Comparison of ENCODE assay signal across 9 cellular contexts in the genomic region with DNA sequence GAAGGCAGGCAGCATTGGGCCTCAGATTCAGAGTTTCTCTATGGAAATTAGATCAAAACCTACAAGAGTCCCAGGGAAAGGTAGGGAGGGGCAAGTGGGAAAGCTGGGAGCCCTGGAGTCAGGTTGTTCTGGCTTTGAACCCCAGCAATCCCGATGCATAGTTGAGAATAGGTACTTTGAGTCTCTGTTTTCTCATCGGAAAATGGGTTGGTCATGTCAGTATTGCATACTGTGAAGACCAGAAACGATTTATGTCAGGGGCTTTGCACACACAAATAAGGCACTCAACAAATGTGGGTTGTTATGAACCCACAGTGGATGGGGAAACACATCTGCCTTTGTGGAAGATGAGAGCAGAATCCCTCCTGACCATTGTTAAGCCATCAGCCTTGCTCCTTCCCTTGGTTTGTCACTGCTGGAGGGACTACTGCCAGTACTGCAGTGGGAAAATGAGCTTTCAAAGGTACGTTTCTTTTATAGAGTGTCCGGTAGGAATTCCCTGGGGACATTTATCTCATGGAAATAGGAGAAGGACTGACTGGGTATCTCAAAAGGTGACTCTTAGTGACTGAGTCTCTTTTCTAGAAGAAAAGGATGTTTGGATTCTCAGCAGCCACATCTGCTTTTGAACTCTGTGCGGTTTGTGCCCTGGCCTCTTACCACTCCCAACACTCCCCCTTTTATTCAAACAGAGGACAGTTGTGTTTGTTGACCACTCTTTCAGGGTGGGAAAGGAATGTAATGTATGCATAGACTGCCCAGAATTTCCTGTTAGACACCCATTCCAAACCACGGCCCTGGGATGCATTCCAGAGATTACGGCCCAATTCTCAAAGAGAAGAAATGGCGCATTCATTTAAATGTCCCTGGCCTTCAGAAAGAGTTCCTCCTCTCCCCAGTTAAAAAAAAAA. TPM values are rescaled to one million over a fixed set of nuclear protein-coding genes. Genes with fewer than 3 reads are reported as not detected.
DNase-seq lines count a peak whose midpoint lies in the region; ATAC-seq, FAIRE-seq and TF ChIP-seq lines count a peak whose summit lies in the region.
"Had no signal": no experiment of that assay in that cellular context is flagged by ENCODE, and none has a peak within 500 bp of the region (broad histone marks: within the 10 kb centered on the region; RNA-seq: fewer than 3 reads in every experiment).

No MANE protein-coding gene starts in this region.

- CTCF ChIA-PET in RWPE1 (lab: Yijun Ruan, JAX), result interaction anchor here (0.7 kb wide), 1 partner anchor 72 kb away, joined by 5 read pairs; no protein-coding TSS in a partner anchor

- peak; percentile 99 for DNase-seq in AG10803 (ENCODE audit: low read depth)
- DNase-seq in RWPE1 (ENCODE audit: low spot score), result peak; percentile 60
- peak; percentile 96 for DNase-seq in fibroblast of gingiva (ENCODE audit: low read depth)
- no peak for DNase-seq in neural crest cell (ENCODE audit: low read depth, low spot score)
- DNase-seq in GM12891 (ENCODE audit: insufficient read length, low spot score), result no peak
- DNase-seq in mesenteric fat pad (ENCODE audit: low spot score), result no peak
- DNase-seq in omental fat pad (ENCODE audit: low spot score), result no peak
- DNase-seq in T-helper 2 cell treated with Interferon-gamma antibody and Interleukin-4, amounts not matched to agents 5 μg/mL and 100 μg/mL, for 36 hours (ENCODE audit: low spot score), result no peak
- DNase-seq: occipital lobe had no signal

- H3K27ac Mint-ChIP-seq in neural crest cell (ENCODE audit: unreplicated experiment), result peak overlapping the region; percentile 73
- H3K27ac Mint-ChIP-seq in T-helper 2 cell treated with Interferon-gamma antibody and Interleukin-4, amounts not matched to agents 5 μg/mL and 100 μg/mL, for 36 hours, result no peak overlapping the region

- FAIRE-seq in GM12891 (lab: Jason Lieb, UNC), result no peak

- no peak for TF ChIP-seq POLR2A in GM12891 (IDR thresholded peaks at IDR 0.05; ENCODE audit: low read depth, low read length)

- peaks cover 50% of the 10 kb centered on the region for H3K4me1 Mint-ChIP-seq in neural crest cell
- no peaks in the 10 kb centered on the region for H3K4me1 Mint-ChIP-seq in T-helper 2 cell treated with Interferon-gamma antibody and Interleukin-4, amounts not matched to agents 5 μg/mL and 100 μg/mL, for 36 hours (ENCODE audit: low read depth)

- peak overlapping the region; percentile 9 for H3K4me3 Mint-ChIP-seq in neural crest cell
- no peak overlapping the region for H3K4me3 Mint-ChIP-seq in T-helper 2 cell treated with Interferon-gamma antibody and Interleukin-4, amounts not matched to agents 5 μg/mL and 100 μg/mL, for 36 hours

- H3K4me3 ChIP-seq in AG10803 (ENCODE audit: low read length), result no peak overlapping the region

- POLR2A ChIA-PET in RWPE1 (lab: Yijun Ruan, JAX; ENCODE audit: low non-redundant PET), result interaction anchor here (0.6 kb wide), 1 partner anchor 355 kb away, joined by 8 read pairs; no protein-coding TSS in a partner anchor

- peak overlapping the region; percentile 35; the same call in 1 of the 2 replicates for H3K27ac ChIP-seq in RWPE1

- H3K27me3 Mint-ChIP-seq in neural crest cell (ENCODE audit: low read depth), result no peaks in the 10 kb centered on the region
- H3K27me3 Mint-ChIP-seq in T-helper 2 cell treated with Interferon-gamma antibody and Interleukin-4, amounts not matched to agents 5 μg/mL and 100 μg/mL, for 36 hours (ENCODE audit: low read depth), result peaks cover 3% of the 10 kb centered on the region

- H3K9me3 Mint-ChIP-seq in neural crest cell, result no peaks in the 10 kb centered on the region
- no peaks in the 10 kb centered on the region for H3K9me3 Mint-ChIP-seq in T-helper 2 cell treated with Interferon-gamma antibody and Interleukin-4, amounts not matched to agents 5 μg/mL and 100 μg/mL, for 36 hours

- no peak for ATAC-seq in omental fat pad (ENCODE audit: low FRiP score)

- H3K36me3 Mint-ChIP-seq in neural crest cell (ENCODE audit: low read depth), result no peaks in the 10 kb centered on the region
- H3K36me3 Mint-ChIP-seq in T-helper 2 cell treated with Interferon-gamma antibody and Interleukin-4, amounts not matched to agents 5 μg/mL and 100 μg/mL, for 36 hours (ENCODE audit: low read depth), result no peaks in the 10 kb centered on the region

- TF ChIP-seq CTCF in AG10803 (conservative IDR thresholded peaks at IDR 0.05; ENCODE audit: low read length) (no peak), RWPE1 (conservative IDR thresholded peaks at IDR 0.05; ENCODE audit: low read depth) (no peak), neural crest cell (conservative IDR thresholded peaks at IDR 0.05) (no peak), omental fat pad (IDR thresholded peaks at IDR 0.05) (no peak)

TF ChIP-seq in GM12891, 5 proteins besides CTCF, POLR2A, EP300 and RAD21:
- TF ChIP-seq SPI1 (IDR thresholded peaks at IDR 0.05; ENCODE audit: low read depth, low read length) (no peak), POU2F2 (IDR thresholded peaks at IDR 0.05; ENCODE audit: low read depth, low read length) (no peak), POLR2AphosphoS5 (IDR thresholded peaks at IDR 0.05; ENCODE audit: low read depth, low read length) (no peak), PAX5 (IDR thresholded peaks at IDR 0.05; ENCODE audit: insufficient read depth, low read length, severe bottlenecking) (no peak), TAF1 (IDR thresholded peaks at IDR 0.05; ENCODE audit: low read depth, low read length) (no peak)

RNA-seq across cellular contexts. Expression of a gene that starts 54.6 kb away (rescaled TPM):
- total RNA-seq in neural crest cell (4.9 and 6.2 TPM in 2 replicates), mesenteric fat pad (4.3 TPM), omental fat pad (10 to 100 TPM in 1 of 4 donors, 1 to 10 TPM in 3; 4.4 to 15.0 (median 5.6) TPM)
- 3.5 TPM for polyA plus RNA-seq in GM12891 (2012; ENCODE audit: low read depth, missing spikeins)

Comparison
In these comparisons a context has a peak if more than half of its experiments do, and no peak if none do; other contexts are left out.
1. DNase-seq: peak in AG10803 (single experiment), RWPE1 (single experiment) and fibroblast of gingiva (single experiment); none in neural crest cell (single experiment), GM12891 (single experiment), mesenteric fat pad (single experiment), omental fat pad (single experiment) and T-helper 2 cell treated with Interferon-gamma antibody and Interleukin-4, amounts not matched to agents 5 μg/mL and 100 μg/mL, for 36 hours (single experiment).